Comparison of ENCODE assay signal across 18 cellular contexts in the genomic region with DNA sequence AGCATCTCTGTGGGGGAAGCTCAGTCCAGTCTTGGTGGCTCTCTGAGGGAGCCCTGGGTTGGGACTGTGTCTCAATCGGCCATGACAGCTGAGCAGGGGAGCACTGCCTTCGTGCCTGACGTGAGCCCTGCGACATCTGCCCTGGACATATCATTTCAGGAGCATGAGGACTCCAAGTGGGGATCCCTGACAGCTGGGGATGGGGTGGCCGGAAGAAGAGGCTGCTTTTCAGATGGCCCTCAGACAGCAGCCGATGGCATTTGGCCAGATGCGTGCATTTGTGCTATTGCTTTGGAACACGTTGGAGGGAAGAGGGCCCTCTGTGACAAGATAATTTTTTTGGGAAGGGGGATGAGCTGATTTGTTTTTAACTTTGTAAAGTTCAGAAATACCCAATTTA.
DNase-seq lines count a peak whose midpoint lies in the region; ATAC-seq and TF ChIP-seq lines count a peak whose summit lies in the region.
"Had no signal": no experiment of that assay in that cellular context is flagged by ENCODE, and none has a peak within 500 bp of the region (broad histone marks: within the 10 kb centered on the region; RNA-seq: fewer than 3 reads in every experiment).

No MANE protein-coding gene starts in this region.

- H3K9ac ChIP-seq in colonic mucosa (ENCODE audit: low read depth in 2 of 2, low read length in 2 of 2), result no peak overlapping the region
- H3K9ac ChIP-seq: BLaER1 had no signal

- peak overlapping the region; percentile 19 to 39 (median 21) for H3K27ac Mint-ChIP-seq in nephron
- H3K27ac Mint-ChIP-seq: CD8-positive, alpha-beta T cell had no signal

- ATAC-seq in left ventricle myocardium superior (no peak), Right ventricle myocardium superior (ENCODE audit: poor library complexity) (no peak), esophagus mucosa (no peak), HG03025 (IDR thresholded peaks at IDR 0.05; ENCODE audit: low FRiP score, unreplicated experiment) (no peak)
- ATAC-seq: CD8-positive, alpha-beta T cell; Right ventricle myocardium inferior had no signal

- H3K36me3 Mint-ChIP-seq in nephron (ENCODE audit: low read depth), result no peaks in the 10 kb centered on the region
- H3K36me3 Mint-ChIP-seq: CD8-positive, alpha-beta T cell had no signal

- peak overlapping the region in 1 of 3 experiments; percentile 41 for H3K4me3 Mint-ChIP-seq in nephron
- H3K4me3 Mint-ChIP-seq: CD8-positive, alpha-beta T cell had no signal

- no peaks in the 10 kb centered on the region for H3K9me3 ChIP-seq in colonic mucosa
- H3K9me3 ChIP-seq: BLaER1, Peyer's patch had no signal

- intact Hi-C loops in left ventricle myocardium superior (cut with micrococcal nuclease) (no loop called here), Right ventricle myocardium superior (cut with DNase I) (no loop called here), colonic mucosa (cut with DNase I) (no loop called here)

- CTCF ChIA-PET in RWPE1 (lab: Yijun Ruan, JAX), result interaction anchor here (1.0 kb wide), 1 partner anchor 63 kb away, joined by 3 read pairs; no protein-coding TSS in a partner anchor

- H3K4me1 ChIP-seq in colonic mucosa, result no peaks in the 10 kb centered on the region
- H3K4me1 ChIP-seq: Peyer's patch had no signal

- no peak overlapping the region for H3K4me3 ChIP-seq in colonic mucosa
- H3K4me3 ChIP-seq: BLaER1, Peyer's patch, SK-N-MC had no signal

- H3K27ac ChIP-seq in RWPE1, result peak overlapping the region; percentile 48; the same call in 1 of the 2 replicates
- no peak overlapping the region for H3K27ac ChIP-seq in colonic mucosa
- H3K27ac ChIP-seq: BLaER1, Peyer's patch, SK-N-MC had no signal

- H3K27me3 ChIP-seq in colonic mucosa, result no peaks in the 10 kb centered on the region
- H3K27me3 ChIP-seq: BLaER1, Peyer's patch had no signal

- H3K36me3 ChIP-seq in colonic mucosa, result no peaks in the 10 kb centered on the region
- H3K36me3 ChIP-seq: BLaER1, Peyer's patch had no signal

- H3K27me3 Mint-ChIP-seq in nephron (ENCODE audit: low read depth), result peaks cover 13% of the 10 kb centered on the region

- no peaks in the 10 kb centered on the region for H3K9me3 Mint-ChIP-seq in nephron

- peaks cover 73% of the 10 kb centered on the region for H3K4me1 Mint-ChIP-seq in nephron

- DNase-seq in left ventricle myocardium superior, result peak; percentile 33
- no peak for DNase-seq in Right ventricle myocardium superior
- DNase-seq in RWPE1 (ENCODE audit: low spot score), result no peak
- DNase-seq in colonic mucosa, result no peak
- no peak for DNase-seq in OCI-M2 (lab: John Stamatoyannopoulos, UW; ENCODE audit: unreplicated experiment)
- DNase-seq: 8988T; CD8-positive, alpha-beta T cell; KG1; NCI-H1417; NCI-H1930; NCI-H524 treated with DMSO at 0.1 percent for 48 hours; Peyer's patch had no signal

- TF ChIP-seq CTCF in RWPE1 (conservative IDR thresholded peaks at IDR 0.05; ENCODE audit: low read depth) (no peak), nephron (IDR thresholded peaks at IDR 0.05; ENCODE audit: unreplicated experiment in 3 of 3) (no peak), colonic mucosa (IDR thresholded peaks at IDR 0.05) (no peak)

- POLR2A ChIA-PET in RWPE1 (lab: Yijun Ruan, JAX; ENCODE audit: low non-redundant PET), result no interaction called here
